Comparison of ENCODE assay signal across 1 cellular context in genomic region chr4:65999518-65999871, GRCh38.
TF ChIP-seq lines count a peak whose summit lies in the region.

No MANE protein-coding gene starts in this region.

TF ChIP-seq in K562, 482 proteins besides CTCF, POLR2A, EP300 and RAD21 (continued from another document):
- TF ChIP-seq RCOR1 (IDR thresholded peaks at IDR 0.05; ENCODE audit: borderline replicate concordance in 1 of 2, low read depth in 2 of 2, low read length in 2 of 2), result no peak
- TF ChIP-seq ZBTB40 (IDR thresholded peaks at IDR 0.05), result no peak
- no peak for TF ChIP-seq ZBTB40 (CRISPR knock-in tag; IDR thresholded peaks at IDR 0.05)
- TF ChIP-seq ZNF184 (CRISPR knock-in tag; IDR thresholded peaks at IDR 0.05), result no peak
